ENCODE assay signal across 8 cellular contexts in genomic region chr17:35764123-35764991, GRCh38. TPM values are rescaled to one million over a fixed set of nuclear protein-coding genes. Genes with fewer than 3 reads are reported as not detected.
DNase-seq lines count a peak whose midpoint lies in the region; ATAC-seq and TF ChIP-seq lines count a peak whose summit lies in the region.

No MANE protein-coding gene starts in this region.

- peak overlapping the region; percentile 47 for H3K4me3 ChIP-seq in AG09309 (ENCODE audit: control insufficient read depth, low read depth, low read length)

- peak; percentile 86 for ATAC-seq in GM19025 (IDR thresholded peaks at IDR 0.05; ENCODE audit: low read depth, unreplicated experiment)
- ATAC-seq in HG03342 (IDR thresholded peaks at IDR 0.05; ENCODE audit: unreplicated experiment) = peak; percentile 89

- peak; percentile 82 for TF ChIP-seq CTCF in AG09309 (IDR thresholded peaks at IDR 0.05; ENCODE audit: control insufficient read depth, insufficient read depth, low read depth, low read length, missing control alignments)

- no peak for DNase-seq in AG09309 (ENCODE audit: low read depth)
- peak; percentile 35 to 86 for DNase-seq in NCI-H446 (lab: John Stamatoyannopoulos, UW)
- DNase-seq in activated CD4-positive, alpha-beta T cell treated with anti-CD3 and anti-CD28 coated beads for 24 hours (ENCODE audit: low read depth in 2 of 2) = peak; percentile 79 to 83
- peak; percentile 90 for DNase-seq in cerebellum (ENCODE audit: low spot score)
- DNase-seq in kidney tubule cell (ENCODE audit: low spot score) = peak; percentile 93
- DNase-seq in stimulated activated CD4-positive, alpha-beta T cell treated with anti-CD3 and anti-CD28 coated beads, Interleukin-1b, Interleukin-23, amount 100 ng/mL, for 1 hour (ENCODE audit: low read depth in 2 of 2) = peak; percentile 74 to 77

RNA-seq across cellular contexts. Expression of gene C17orf50, which starts 3.7 kb away (rescaled TPM):
- total RNA-seq in cerebellum = not detected

RNA-seq across cellular contexts. Expression of gene GAS2L2, which starts 11.3 kb away (rescaled TPM):
- 0.36 TPM for total RNA-seq in cerebellum

RNA-seq across cellular contexts. Expression of gene MMP28, which starts 31.1 kb away (rescaled TPM):
- total RNA-seq in cerebellum = 4.9 TPM

RNA-seq across cellular contexts. Expression of gene RASL10B, which starts 32.9 kb away (rescaled TPM):
- total RNA-seq in cerebellum = 5.3 TPM

RNA-seq across cellular contexts. Expression of gene TAF15, which starts 44.9 kb away (rescaled TPM):
- total RNA-seq in cerebellum = 131 TPM
